In the genomic region with DNA sequence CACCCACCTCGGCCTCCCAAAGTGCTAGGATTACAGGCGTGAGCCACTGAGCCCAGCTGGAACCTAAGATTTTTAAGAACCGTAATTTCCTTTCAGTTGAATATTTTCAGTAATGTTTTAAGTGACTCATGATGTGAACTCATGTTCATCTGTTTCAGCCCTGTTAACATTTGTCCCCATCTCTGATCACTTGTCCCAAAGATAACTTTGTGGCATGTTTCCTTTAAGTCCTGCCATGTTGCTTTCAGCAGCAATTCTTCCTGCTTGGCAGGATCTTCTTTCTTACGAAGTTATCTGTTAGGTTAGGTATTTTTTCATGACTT, we compare ENCODE assay signal across 1 cellular context.
TF ChIP-seq lines count a peak whose summit lies in the region.

No MANE protein-coding gene starts in this region.

TF ChIP-seq in IMR-90, 13 proteins besides CTCF, POLR2A, EP300 and RAD21:
- no peak for TF ChIP-seq BHLHE40 (IDR thresholded peaks at IDR 0.05; ENCODE audit: low read depth, low read length)
- TF ChIP-seq MXI1 (IDR thresholded peaks at IDR 0.05; ENCODE audit: borderline replicate concordance, low read depth, low read length): no peak
- TF ChIP-seq MAFK (IDR thresholded peaks at IDR 0.05; ENCODE audit: low read depth, low read length): no peak
TF ChIP-seq in IMR-90: peak in this region for 0.
